ENCODE assay signal across 18 cellular contexts in the genomic region with DNA sequence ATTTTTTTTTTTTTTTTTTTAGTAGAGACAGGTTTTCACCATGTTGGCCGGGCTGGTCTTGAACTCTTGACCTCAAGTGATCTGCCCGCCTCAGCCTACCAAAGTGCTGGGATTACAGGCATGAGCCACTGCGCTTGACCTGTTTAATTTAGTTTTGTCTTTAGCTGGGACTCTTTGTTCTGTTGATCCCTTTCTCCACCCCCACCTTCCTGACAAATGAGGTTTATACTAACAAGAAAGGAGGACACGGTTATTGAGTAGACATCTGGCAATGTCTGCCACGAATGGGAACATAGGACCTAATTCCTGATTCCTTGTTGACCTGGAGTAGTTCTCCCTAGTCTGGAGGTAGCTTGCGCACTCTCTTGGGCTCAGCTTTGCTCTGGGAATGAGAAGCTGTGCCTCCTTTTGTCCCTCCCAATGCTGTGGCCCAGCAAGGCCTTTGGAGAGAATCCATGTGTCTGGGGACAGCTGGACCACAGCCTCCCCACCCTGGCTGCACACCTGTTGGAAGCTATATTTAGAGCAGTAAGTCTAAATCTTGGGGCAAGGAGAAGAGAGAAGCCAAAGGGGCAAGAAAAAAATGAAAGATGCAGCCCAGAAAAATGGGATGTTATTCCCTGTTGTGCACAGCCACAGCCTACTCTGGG.
"Had no signal": no experiment of that assay in that cellular context is flagged by ENCODE, and none has a peak within 500 bp of the region (broad histone marks: within the 10 kb centered on the region; RNA-seq: fewer than 3 reads in every experiment).

No MANE protein-coding gene starts in this region.

- ATAC-seq: heart right ventricle; mucosa of descending colon; natural killer cell treated with Interleukin-12 subunit alpha and Interleukin-12 subunit beta and Interleukin-15 and Interleukin-18, amount 100 ng/mL, for 72 hours; pancreas; sciatic nerve had no signal

- H3K27me3 ChIP-seq: dorsolateral prefrontal cortex, pancreas, stomach had no signal

- H3K9me3 Mint-ChIP-seq: natural killer cell treated with Interleukin-12 subunit alpha and Interleukin-12 subunit beta and Interleukin-15 and Interleukin-18, amount 100 ng/mL, for 72 hours had no signal

- H3K36me3 ChIP-seq: heart right ventricle, pancreas, stomach had no signal

- H3K27ac ChIP-seq: dorsolateral prefrontal cortex, heart right ventricle, pancreas, stomach had no signal

- DNase-seq: cortex of kidney; dorsolateral prefrontal cortex; effector CD8-positive, alpha-beta T cell; foreskin melanocyte; heart right ventricle; hypothalamus; kidney glomerular epithelial cell; mucosa of descending colon; occipital lobe; pancreas; small intestine; stimulated activated CD4-positive, alpha-beta T cell treated with anti-CD3 and anti-CD28 coated beads, Interleukin-12 subunit alpha, Interleukin-12 subunit beta, amount 100 ng/mL, for 4 hours; stimulated activated naive CD4-positive, alpha-beta T cell; stomach; trophoblast cell had no signal

- H3K4me1 ChIP-seq: pancreas, stomach had no signal

- H3K36me3 Mint-ChIP-seq: natural killer cell treated with Interleukin-12 subunit alpha and Interleukin-12 subunit beta and Interleukin-15 and Interleukin-18, amount 100 ng/mL, for 72 hours had no signal

- H3K27ac Mint-ChIP-seq: natural killer cell treated with Interleukin-12 subunit alpha and Interleukin-12 subunit beta and Interleukin-15 and Interleukin-18, amount 100 ng/mL, for 72 hours; progenitor cell of endocrine pancreas had no signal

- H3K4me3 Mint-ChIP-seq: natural killer cell treated with Interleukin-12 subunit alpha and Interleukin-12 subunit beta and Interleukin-15 and Interleukin-18, amount 100 ng/mL, for 72 hours had no signal

- H3K9me3 ChIP-seq: heart right ventricle, mucosa of descending colon, pancreas, stomach had no signal

- H3K4me3 ChIP-seq: dorsolateral prefrontal cortex, heart right ventricle, mucosa of descending colon, pancreas, stomach had no signal
